9 cellular contexts compared by ENCODE assay signal in the genomic region with DNA sequence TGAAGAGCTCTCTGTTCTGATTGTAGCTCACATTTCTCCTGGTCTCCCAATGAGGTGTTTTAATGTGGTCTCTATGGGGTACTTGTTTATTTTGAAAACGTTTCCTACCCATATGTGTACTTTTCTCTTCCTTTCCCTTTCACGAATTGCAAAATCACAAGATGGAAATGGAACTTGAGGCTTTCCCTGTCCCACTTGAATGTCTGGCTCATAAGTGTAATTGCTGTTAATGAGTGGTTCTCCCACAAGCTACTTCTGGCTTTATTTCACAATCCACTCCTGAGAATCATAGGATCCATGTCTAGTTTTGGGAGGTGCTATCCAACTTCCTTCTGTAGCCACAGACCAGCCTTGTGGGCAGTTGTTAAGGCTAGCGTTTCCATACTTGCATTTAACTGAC.
A peak's percentile ranks its signal among the peaks of the same experiment; 100 is the strongest.
DNase-seq lines count a peak whose midpoint lies in the region; ATAC-seq, FAIRE-seq and TF ChIP-seq lines count a peak whose summit lies in the region.
"Had no signal": no experiment of that assay in that cellular context is flagged by ENCODE, and none has a peak within 500 bp of the region (broad histone marks: within the 10 kb centered on the region; RNA-seq: fewer than 3 reads in every experiment).

No MANE protein-coding gene starts in this region.

- peaks cover 4% of the 10 kb centered on the region; the same call in 1 of the 2 replicates for H3K9me2 ChIP-seq in GM23338 (ENCODE audit: insufficient read depth)

- no peak for TF ChIP-seq POLR2A in endothelial cell of umbilical vein (IDR thresholded peaks at IDR 0.05; ENCODE audit: low read depth, low read length)

- peak; percentile 18 for FAIRE-seq in endothelial cell of umbilical vein (lab: Jason Lieb, UNC)

- H2AFZ ChIP-seq in GM23338 (peak overlapping the region; percentile 44; the same call in 1 of the 2 replicates), endothelial cell of umbilical vein (ENCODE audit: low read depth, low read length) (peak overlapping the region; percentile 9)

- TF ChIP-seq CTCF in GM23338 (conservative IDR thresholded peaks at IDR 0.05; ENCODE audit: low read depth in 2 of 2) (no peak), endothelial cell of umbilical vein (IDR thresholded peaks at IDR 0.05; ENCODE audit: extremely low read depth in 1 of 2, insufficient read depth in 1 of 2, low read depth in 1 of 2, low read length in 2 of 2) (no peak), retinal pigment epithelial cell (conservative IDR thresholded peaks at IDR 0.05; ENCODE audit: low read depth, low read length) (no peak), GM10266 (IDR thresholded peaks at IDR 0.05; ENCODE audit: control insufficient read depth, insufficient read depth, low read depth, missing control alignments) (no peak)

- H4K20me1 ChIP-seq in GM23338 (replicated peaks; ENCODE audit: insufficient read depth): no peaks in the 10 kb centered on the region
- no peaks in the 10 kb centered on the region for H4K20me1 ChIP-seq in endothelial cell of umbilical vein (replicated peaks; ENCODE audit: control insufficient read depth, extremely low read depth, insufficient read depth, low read length)

- no peaks in the 10 kb centered on the region for H3K9me3 ChIP-seq in endothelial cell of umbilical vein (replicated peaks; ENCODE audit: control insufficient read depth, insufficient read depth, low read length)
- H3K9me3 ChIP-seq: heart left ventricle had no signal

- H3K9ac ChIP-seq in endothelial cell of umbilical vein (replicated peaks; ENCODE audit: extremely low read depth, insufficient read depth, low read length): peak overlapping the region; percentile 47

- POLR2A ChIA-PET in endothelial cell of umbilical vein (lab: Charles Lee): interaction anchor here (1.3 to 2.0 kb wide), 3 partner anchors 10 to 81 kb away, joined by 4 to 5 read pairs (median 4); a partner anchor contains a TSS

- H3K36me3 ChIP-seq in GM23338 (ENCODE audit: insufficient read depth): no peaks in the 10 kb centered on the region
- no peaks in the 10 kb centered on the region for H3K36me3 ChIP-seq in endothelial cell of umbilical vein (ENCODE audit: control insufficient read depth in 2 of 2, extremely low read depth in 1 of 2, insufficient read depth in 2 of 2, low read length in 2 of 2)
- H3K36me3 ChIP-seq: heart left ventricle had no signal

- dilution Hi-C loops in endothelial cell of umbilical vein (cut with MboI; ENCODE audit: extremely low pct_ligation_motif_present, low sequenced_read_pairs): no loop called here

- H3K27ac ChIP-seq in GM23338 (ENCODE audit: low read depth): peak overlapping the region; percentile 82
- H3K27ac ChIP-seq in endothelial cell of umbilical vein (ENCODE audit: insufficient read depth, low read depth, low read length): peak overlapping the region; percentile 84

- H3F3A ChIP-seq in GM23338 (replicated peaks; ENCODE audit: low read depth): 0 out of 2 replicates have a peak, but pooled peaks cover 7% of the 10 kb centered on the region

- intact Hi-C loops in endothelial cell of umbilical vein (cut with micrococcal nuclease): loop anchor here (1.0 kb wide), 6 partner anchors 18 to 250 kb away; a partner anchor contains a TSS

- no TSS peak for BruUV-seq in endothelial cell of umbilical vein (replicated peaks; lab: Mats Ljungman, UMichigan)

- peaks cover 24% of the 10 kb centered on the region for H3K4me1 ChIP-seq in GM23338 (ENCODE audit: insufficient read depth)
- peaks cover 48% of the 10 kb centered on the region for H3K4me1 ChIP-seq in endothelial cell of umbilical vein (ENCODE audit: control insufficient read depth, extremely low read depth, insufficient read depth, low read length)

- H3K4me3 Mint-ChIP-seq in GM23338: peak overlapping the region; percentile 6; the same call in 1 of the 3 replicates

- peaks cover 2% of the 10 kb centered on the region; the same call in 1 of the 3 replicates for H3K9me3 Mint-ChIP-seq in GM23338

- CTCF ChIA-PET in endothelial cell of umbilical vein (lab: Charles Lee): interaction anchor here (0.7 to 4.4 kb wide), 10 partner anchors 10 to 235 kb away, joined by 3 to 36 read pairs (median 4); a partner anchor contains a TSS

- no peaks in the 10 kb centered on the region for H3K27me3 ChIP-seq in GM23338 (ENCODE audit: insufficient read depth)
- H3K27me3 ChIP-seq in endothelial cell of umbilical vein (ENCODE audit: control insufficient read depth in 2 of 2, insufficient read depth in 2 of 2, low read length in 2 of 2): no peaks in the 10 kb centered on the region
- H3K27me3 ChIP-seq: heart left ventricle had no signal

- DNase-seq in GM23338 (ENCODE audit: low spot score) (no peak), NCI-H446 (lab: John Stamatoyannopoulos, UW) (peak; percentile 62 to 80), endothelial cell of umbilical vein (ENCODE audit: low read depth, low spot score) (peak; percentile 84), retinal pigment epithelial cell (ENCODE audit: low read depth) (peak; percentile 66), GM10266 (ENCODE audit: extremely low spot score) (no peak), GF-D8 (lab: John Stamatoyannopoulos, UW) (no peak)
- DNase-seq: activated CD4-positive, CD25-positive, alpha-beta regulatory T cell treated with anti-CD3 and anti-CD28 coated beads, Interleukin-2, amount 50 U/mL, for 72 hours had no signal

- H3K4me2 ChIP-seq in GM23338 (peak overlapping the region; percentile 60), endothelial cell of umbilical vein (ENCODE audit: insufficient read depth, low read length) (peak overlapping the region; percentile 79)

- ATAC-seq in GM23338 (peak; percentile 38; the same call in 2 of the 3 replicates), HG03354 (IDR thresholded peaks at IDR 0.05; ENCODE audit: poor library complexity, severe bottlenecking, unreplicated experiment) (no peak)

- H3K4me1 Mint-ChIP-seq in GM23338: peaks cover 25% of the 10 kb centered on the region

- H3K79me2 ChIP-seq in GM23338 (replicated peaks; ENCODE audit: insufficient read depth) (no peaks in the 10 kb centered on the region), endothelial cell of umbilical vein (ENCODE audit: control insufficient read depth, insufficient read depth, low read length) (no peaks in the 10 kb centered on the region)

- H3K27ac Mint-ChIP-seq in GM23338: peak overlapping the region; percentile 47

- 0 out of 3 replicates have a peak, but pooled peaks cover 2% of the 10 kb centered on the region for H3K36me3 Mint-ChIP-seq in GM23338 (ENCODE audit: low read depth)

- H3K4me3 ChIP-seq in GM23338 (no peak overlapping the region), endothelial cell of umbilical vein (replicated peaks in 1 of 3; ENCODE audit: insufficient read depth in 1 of 3, low read depth in 1 of 3, low read length in 3 of 3) (peak overlapping the region in 1 of 3 experiments; percentile 5), retinal pigment epithelial cell (ENCODE audit: low read length) (no peak overlapping the region)
- H3K4me3 ChIP-seq: heart left ventricle had no signal

- no peaks in the 10 kb centered on the region for H3K27me3 Mint-ChIP-seq in GM23338 (ENCODE audit: insufficient read depth, low read depth, poor library complexity)

- H3K9me1 ChIP-seq in endothelial cell of umbilical vein (replicated peaks; ENCODE audit: control insufficient read depth, extremely low read depth, insufficient read depth, low read length): no peaks in the 10 kb centered on the region

TF ChIP-seq in endothelial cell of umbilical vein, 7 proteins besides CTCF, POLR2A, EP300 and RAD21:
- TF ChIP-seq, protein P1, sequence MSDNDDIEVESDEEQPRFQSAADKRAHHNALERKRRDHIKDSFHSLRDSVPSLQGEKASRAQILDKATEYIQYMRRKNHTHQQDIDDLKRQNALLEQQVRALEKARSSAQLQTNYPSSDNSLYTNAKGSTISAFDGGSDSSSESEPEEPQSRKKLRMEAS (IDR thresholded peaks at IDR 0.05; ENCODE audit: insufficient read depth, insufficient read length): no peak
- TF ChIP-seq EZH2 (IDR thresholded peaks at IDR 0.05; ENCODE audit: borderline replicate concordance, low read depth, low read length, severe bottlenecking) (no peak), GATA2 (IDR thresholded peaks at IDR 0.05; ENCODE audit: insufficient read depth, insufficient read length, low read depth, low read length) (no peak), FOS (IDR thresholded peaks at IDR 0.05; ENCODE audit: borderline replicate concordance, insufficient read depth, low read length) (no peak), POLR2AphosphoS5 (IDR thresholded peaks at IDR 0.05; ENCODE audit: insufficient read depth, low read depth, low read length) (no peak), JUN (IDR thresholded peaks at IDR 0.05; ENCODE audit: borderline replicate concordance, insufficient read depth, insufficient read length, low read depth) (no peak), MYC (IDR thresholded peaks at IDR 0.05; ENCODE audit: low read depth, low read length) (no peak)

Comparison
In these comparisons a context has a peak if more than half of its experiments do, and no peak if none do; other contexts are left out.
1. DNase-seq: peak in NCI-H446 (2 of 2), endothelial cell of umbilical vein (single experiment) and retinal pigment epithelial cell (single experiment); none in GM23338 (single experiment), GM10266 (single experiment) and GF-D8 (single experiment).